Comparison of ENCODE assay signal across 8 cellular contexts in genomic region chr17:80414803-80415625, GRCh38.
DNase-seq lines count a peak whose midpoint lies in the region; ATAC-seq and TF ChIP-seq lines count a peak whose summit lies in the region.

Gene ENDOV, plus strand, starts transcription at chr17:80415167. Its CDS starts 28 bp downstream, at chr17:80415195.

- TF ChIP-seq EP300 in Ishikawa (IDR thresholded peaks at IDR 0.05; ENCODE audit: borderline replicate concordance) = peak; percentile 30; the same call in 1 of the 2 replicates

- DNase-seq in DMS 273 (lab: John Stamatoyannopoulos, UW; ENCODE audit: unreplicated experiment) = peak; percentile 97
- DNase-seq in OCI-M1 (lab: John Stamatoyannopoulos, UW) = peak; percentile 94
- peak; percentile 92 for DNase-seq in activated T-cell treated with anti-CD3 and anti-CD28 coated beads for 1 hour (ENCODE audit: low read depth)
- DNase-seq in epidermal melanocyte (ENCODE audit: insufficient read length, low spot score) = peak; percentile 98
- DNase-seq in midbrain (lab: John Stamatoyannopoulos, UW) = peak; percentile 95
- DNase-seq in stimulated activated CD8-positive, alpha-beta memory T cell treated with anti-CD3 and anti-CD28 coated beads, Interleukin-15, amount 100 ng/mL, for 4 hours (ENCODE audit: low read depth in 2 of 2) = peak; percentile 86

- peak; percentile 84 for ATAC-seq in GM21576 (IDR thresholded peaks at IDR 0.05; ENCODE audit: unreplicated experiment)

- TF ChIP-seq RAD21 in Ishikawa (IDR thresholded peaks at IDR 0.05; ENCODE audit: low read depth) = no peak

TF ChIP-seq in Ishikawa, 13 proteins besides CTCF, POLR2A, EP300 and RAD21:
- peak; percentile 90 for TF ChIP-seq CREB1 (IDR thresholded peaks at IDR 0.05; ENCODE audit: low read depth)
- peak; percentile 42; the same call in 1 of the 2 replicates for TF ChIP-seq TCF12 (IDR thresholded peaks at IDR 0.05; ENCODE audit: low read depth)
- TF ChIP-seq TEAD4 (IDR thresholded peaks at IDR 0.05) = peak; percentile 10; the same call in 1 of the 2 replicates
- no peak for TF ChIP-seq NFIC (IDR thresholded peaks at IDR 0.05)
- no peak for TF ChIP-seq REST (IDR thresholded peaks at IDR 0.05; ENCODE audit: low read depth)
- peak; percentile 79 for TF ChIP-seq YY1 (IDR thresholded peaks at IDR 0.05; ENCODE audit: low read depth)
- 0 out of 2 replicates have a peak, but pooled peaks have one; percentile 21 for TF ChIP-seq FOXM1 (IDR thresholded peaks at IDR 0.05; ENCODE audit: borderline replicate concordance, low read depth)
- peak; percentile 75 for TF ChIP-seq TAF1 (IDR thresholded peaks at IDR 0.05; ENCODE audit: low read depth)
- TF ChIP-seq ZBTB7A (IDR thresholded peaks at IDR 0.05; ENCODE audit: low read depth) = no peak; the same call in 1 of the 2 replicates
- peak; percentile 9; the same call in 1 of the 2 replicates for TF ChIP-seq CEBPB (IDR thresholded peaks at IDR 0.05)
- TF ChIP-seq EGR1 (IDR thresholded peaks at IDR 0.05) = peak; percentile 9; the same call in 1 of the 2 replicates

Comparison
In these comparisons a context has a peak if more than half of its experiments do, and no peak if none do; other contexts are left out.
1. Peak in every context shown above with its lines: DNase-seq and ATAC-seq.